8 cellular contexts compared by ENCODE assay signal in genomic region chr6:11496152-11497060, GRCh38. TPM values are rescaled to one million over a fixed set of nuclear protein-coding genes. Genes with fewer than 3 reads are reported as not detected.
A peak's percentile ranks its signal among the peaks of the same experiment; 100 is the strongest.
DNase-seq lines count a peak whose midpoint lies in the region; ATAC-seq and TF ChIP-seq lines count a peak whose summit lies in the region.

No MANE protein-coding gene starts in this region.

- no peaks in the 10 kb centered on the region for H3K27me3 ChIP-seq in left lung

- POLR2A ChIA-PET in activated B cell treated with CpG ODN at 0.5 μM for 24 hours (lab: Charles Lee): interaction anchor here (0.5 to 5.6 kb wide), 7 partner anchors 36 to 403 kb away, joined by 3 to 40 read pairs (median 5); partner anchors contain the start of gene SMIM13

- peaks cover 0 to 44% of the 10 kb centered on the region in 2 donors for H3K4me1 ChIP-seq in left lung

- ATAC-seq in GM18520 (IDR thresholded peaks at IDR 0.05; ENCODE audit: unreplicated experiment) (peak; percentile 42), HG03159 (IDR thresholded peaks at IDR 0.05; ENCODE audit: unreplicated experiment) (peak; percentile 56), activated B cell treated with CpG ODN at 0.5 μM for 24 hours (ENCODE audit: low read depth) (peak; percentile 79), left lung (peak; percentile 96)

- H3K4me3 Mint-ChIP-seq in activated B cell treated with CpG ODN at 0.5 μM for 24 hours: no peak overlapping the region

- H3K4me1 Mint-ChIP-seq in activated B cell treated with CpG ODN at 0.5 μM for 24 hours: peaks cover 5% of the 10 kb centered on the region

- no peaks in the 10 kb centered on the region for H3K27me3 Mint-ChIP-seq in activated B cell treated with CpG ODN at 0.5 μM for 24 hours

- TF ChIP-seq CTCF in activated B cell treated with CpG ODN at 0.5 μM for 24 hours (IDR thresholded peaks at IDR 0.05) (peak; percentile 89), left lung (IDR thresholded peaks at IDR 0.05) (peak; percentile 89)

- no peaks in the 10 kb centered on the region for H3K36me3 ChIP-seq in left lung

- intact Hi-C loops in activated B cell treated with CpG ODN at 0.5 μM for 24 hours (cut with micrococcal nuclease): loop anchor here (1.0 to 5.0 kb wide), 12 partner anchors 35 to 649 kb away; partner anchors contain the start of genes NEDD9, SMIM13 and TMEM170B
- intact Hi-C loops in left lung (cut with DNase I): loop anchor here in 1 of 2 donors (2.0 kb wide), 1 partner anchor 352 kb away; no protein-coding TSS in a partner anchor

- H3K27ac Mint-ChIP-seq in activated B cell treated with CpG ODN at 0.5 μM for 24 hours: peak overlapping the region; percentile 69

- no peak overlapping the region for H3K4me3 ChIP-seq in left lung

- H3K36me3 Mint-ChIP-seq in activated B cell treated with CpG ODN at 0.5 μM for 24 hours (ENCODE audit: low read depth): no peaks in the 10 kb centered on the region

- no peaks in the 10 kb centered on the region for H3K9me3 ChIP-seq in left lung

- peak; percentile 73 for DNase-seq in AG08396 (ENCODE audit: low spot score)
- peak; percentile 38 for DNase-seq in NCI-H2196 treated with DMSO at 0.1 percent for 48 hours (lab: John Stamatoyannopoulos, UW; ENCODE audit: unreplicated experiment)
- no peak for DNase-seq in activated B cell treated with CpG ODN at 0.5 μM for 24 hours
- peak; percentile 27 to 84 for DNase-seq in cerebellar nuclear complex (lab: John Stamatoyannopoulos, UW)
- DNase-seq in left lung: peak in 1 of 2 donors; percentile 56
- DNase-seq in stimulated activated CD4-positive, alpha-beta T cell treated with anti-CD3 and anti-CD28 coated beads, TNF-alpha, amount 100 ng/mL, for 1 hour (ENCODE audit: low read depth in 3 of 3, low spot score in 1 of 3): peak; percentile 22 to 57 (median 37)

- peak overlapping the region in 1 of 2 donors; percentile 59 for H3K27ac ChIP-seq in left lung

- CTCF ChIA-PET in activated B cell treated with CpG ODN at 0.5 μM for 24 hours (lab: Charles Lee): interaction anchor here (0.6 to 6.4 kb wide), 63 partner anchors 9 to 607 kb away, joined by 3 to 157 read pairs (median 5); partner anchors contain the start of genes NEDD9, SMIM13 and TMEM170B

- no peaks in the 10 kb centered on the region for H3K9me3 Mint-ChIP-seq in activated B cell treated with CpG ODN at 0.5 μM for 24 hours

RNA-seq across cellular contexts. Expression of gene TMEM170B, which starts 41.1 kb away (rescaled TPM):
- total RNA-seq in activated B cell treated with CpG ODN at 0.5 μM for 24 hours (2.6 and 2.8 TPM in 2 replicates), left lung (10 to 100 TPM in 1 of 2 donors, 1 to 10 TPM in 1; 5.4 to 10.1 TPM)

Comparison
In these comparisons a context has a peak if more than half of its experiments do, and no peak if none do; other contexts are left out.
1. ATAC-seq: peak in every context shown above with its lines; median percentile 96 in left lung; 79 in activated B cell treated with CpG ODN at 0.5 μM for 24 hours; 56 in HG03159; 42 in GM18520.